ENCODE assay signal across 8 cellular contexts in the genomic region with DNA sequence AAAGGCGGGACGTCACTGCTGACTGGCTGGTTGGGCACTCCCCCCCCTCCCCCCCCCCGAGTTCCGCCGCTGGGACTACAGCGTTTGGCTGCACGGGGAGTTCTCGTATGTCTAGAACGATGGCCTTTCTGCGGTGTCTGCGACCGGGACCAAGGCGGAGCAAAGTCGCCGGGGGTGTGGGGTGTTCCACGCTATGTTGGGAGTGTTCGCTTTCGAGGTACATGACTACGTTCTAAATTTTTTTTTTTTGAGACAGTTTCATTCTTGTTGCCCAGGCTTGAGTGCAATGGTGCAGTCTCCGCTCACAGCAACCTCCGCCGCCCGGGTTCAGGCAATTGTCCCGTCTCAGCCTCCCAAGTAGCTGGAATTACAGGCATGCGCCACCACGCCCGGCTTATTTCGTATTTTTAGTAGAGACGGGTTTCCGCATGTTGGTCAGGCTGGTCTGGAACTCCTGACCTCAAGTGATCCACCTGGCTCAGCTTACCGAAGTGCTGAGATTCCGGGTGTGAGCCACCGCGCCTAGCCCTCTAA. TPM values are rescaled to one million over a fixed set of nuclear protein-coding genes. Genes with fewer than 3 reads are reported as not detected.
DNase-seq lines count a peak whose midpoint lies in the region; ATAC-seq and TF ChIP-seq lines count a peak whose summit lies in the region.

No MANE protein-coding gene starts in this region.

- H3K4me3 Mint-ChIP-seq in activated CD4-positive, alpha-beta T cell treated with anti-CD3 and anti-CD28 coated beads, Interleukin-2, amount 10 ng/mL, durations not matched to agents 24 days and 14 days, result peak overlapping the region; percentile 95
- H3K4me3 Mint-ChIP-seq in activated T-helper 17 cell treated with anti-CD3 and anti-CD28 coated beads, Interleukin-2, amount 50 U/mL, for 72 hours, result peak overlapping the region; percentile 97

- H3K4me1 Mint-ChIP-seq in activated CD4-positive, alpha-beta T cell treated with anti-CD3 and anti-CD28 coated beads, Interleukin-2, amount 10 ng/mL, durations not matched to agents 24 days and 14 days, result peaks cover 55% of the 10 kb centered on the region
- H3K4me1 Mint-ChIP-seq in activated T-helper 17 cell treated with anti-CD3 and anti-CD28 coated beads, Interleukin-2, amount 50 U/mL, for 72 hours, result peaks cover 40% of the 10 kb centered on the region

- H3K27me3 ChIP-seq in suprapubic skin, result no peaks in the 10 kb centered on the region

- no peaks in the 10 kb centered on the region for H3K9me3 ChIP-seq in suprapubic skin

- peak overlapping the region; percentile 95 for H3K27ac Mint-ChIP-seq in activated CD4-positive, alpha-beta T cell treated with anti-CD3 and anti-CD28 coated beads, Interleukin-2, amount 10 ng/mL, durations not matched to agents 24 days and 14 days
- H3K27ac Mint-ChIP-seq in activated T-helper 17 cell treated with anti-CD3 and anti-CD28 coated beads, Interleukin-2, amount 50 U/mL, for 72 hours, result peak overlapping the region; percentile 99

- peaks cover 54% of the 10 kb centered on the region for H3K4me1 ChIP-seq in suprapubic skin

- H3K4me3 ChIP-seq in suprapubic skin, result peak overlapping the region; percentile 70

- WGBS in suprapubic skin, result under 1% methylated on average over 30 of the region's 34 CpGs

- no peaks in the 10 kb centered on the region for H3K9me3 Mint-ChIP-seq in activated CD4-positive, alpha-beta T cell treated with anti-CD3 and anti-CD28 coated beads, Interleukin-2, amount 10 ng/mL, durations not matched to agents 24 days and 14 days
- no peaks in the 10 kb centered on the region for H3K9me3 Mint-ChIP-seq in activated T-helper 17 cell treated with anti-CD3 and anti-CD28 coated beads, Interleukin-2, amount 50 U/mL, for 72 hours

- H3K36me3 ChIP-seq in suprapubic skin, result peaks cover 13% of the 10 kb centered on the region

- H3K27ac ChIP-seq in suprapubic skin, result peak overlapping the region; percentile 97

- no peak for DNase-seq in activated CD4-positive, alpha-beta T cell treated with anti-CD3 and anti-CD28 coated beads, Interleukin-2, amount 10 ng/mL, durations not matched to agents 24 days and 14 days
- no peak for DNase-seq in activated CD4-positive, alpha-beta T cell treated with anti-CD3 and anti-CD28 coated beads, Interleukin-2, amount 50 U/mL, for 4 hours
- DNase-seq in iris pigment epithelial cell (ENCODE audit: low read depth) (peak; percentile 63), suprapubic skin (ENCODE audit: low spot score in 2 of 2) (no peak), dermis blood vessel endothelial cell (no peak), NOMO-1 treated with DMSO at 0.1 percent for 48 hours (lab: John Stamatoyannopoulos, UW; ENCODE audit: unreplicated experiment) (no peak)
- no peak for DNase-seq in stimulated activated CD4-positive, alpha-beta T cell treated with anti-CD3 and anti-CD28 coated beads, Interleukin-2, amount 100 ng/mL, for 24 hours

- no peak for TF ChIP-seq CTCF in suprapubic skin (IDR thresholded peaks at IDR 0.05)

- no peak for ATAC-seq in activated T-helper 17 cell treated with anti-CD3 and anti-CD28 coated beads, Interleukin-2, amount 50 U/mL, for 72 hours (replicated peaks)

- intact Hi-C loops in activated CD4-positive, alpha-beta T cell treated with anti-CD3 and anti-CD28 coated beads, Interleukin-2, amount 10 ng/mL, durations not matched to agents 24 days and 14 days (cut with micrococcal nuclease), result loop anchor here (1.0 to 2.0 kb wide), 3 partner anchors 45 to 118 kb away; partner anchors contain the start of genes GTPBP4 and LARP4B

- no peak for TF ChIP-seq EP300 in suprapubic skin (IDR thresholded peaks at IDR 0.05)

- TF ChIP-seq POLR2A in suprapubic skin (IDR thresholded peaks at IDR 0.05), result no peak

- H3K36me3 Mint-ChIP-seq in activated CD4-positive, alpha-beta T cell treated with anti-CD3 and anti-CD28 coated beads, Interleukin-2, amount 10 ng/mL, durations not matched to agents 24 days and 14 days (ENCODE audit: low read depth), result peaks cover 62% of the 10 kb centered on the region
- H3K36me3 Mint-ChIP-seq in activated T-helper 17 cell treated with anti-CD3 and anti-CD28 coated beads, Interleukin-2, amount 50 U/mL, for 72 hours (ENCODE audit: low read depth), result peaks cover 89% of the 10 kb centered on the region

- no peaks in the 10 kb centered on the region for H3K27me3 Mint-ChIP-seq in activated CD4-positive, alpha-beta T cell treated with anti-CD3 and anti-CD28 coated beads, Interleukin-2, amount 10 ng/mL, durations not matched to agents 24 days and 14 days
- no peaks in the 10 kb centered on the region for H3K27me3 Mint-ChIP-seq in activated T-helper 17 cell treated with anti-CD3 and anti-CD28 coated beads, Interleukin-2, amount 50 U/mL, for 72 hours

RNA-seq across cellular contexts. Expression of gene IDI1, which starts 0.6 kb away (rescaled TPM):
- total RNA-seq in activated CD4-positive, alpha-beta T cell treated with anti-CD3 and anti-CD28 coated beads, Interleukin-2, amount 10 ng/mL, durations not matched to agents 24 days and 14 days, result 74.6 and 75.5 TPM in 2 replicates
- total RNA-seq in activated T-helper 17 cell treated with anti-CD3 and anti-CD28 coated beads, Interleukin-2, amount 50 U/mL, for 72 hours, result 10 to 100 TPM; 59.0 to 87.9 TPM
- total RNA-seq in suprapubic skin (10 to 100 TPM; 32.0 to 62.1 (median 36.1) TPM), dermis blood vessel endothelial cell (59.6 and 95.5 TPM in 2 replicates)

RNA-seq across cellular contexts. Expression of gene WDR37, which starts 6.7 kb away (rescaled TPM):
- 17.4 and 18.1 TPM in 2 replicates for total RNA-seq in activated CD4-positive, alpha-beta T cell treated with anti-CD3 and anti-CD28 coated beads, Interleukin-2, amount 10 ng/mL, durations not matched to agents 24 days and 14 days
- 10 to 100 TPM; 23.8 to 31.3 TPM for total RNA-seq in activated T-helper 17 cell treated with anti-CD3 and anti-CD28 coated beads, Interleukin-2, amount 50 U/mL, for 72 hours
- 10 to 100 TPM; 13.1 to 32.7 (median 18.4) TPM for total RNA-seq in suprapubic skin
- 18.5 and 24.3 TPM in 2 replicates for total RNA-seq in dermis blood vessel endothelial cell

RNA-seq across cellular contexts. Expression of gene IDI2, which starts 23.8 kb away (rescaled TPM):
- total RNA-seq in activated CD4-positive, alpha-beta T cell treated with anti-CD3 and anti-CD28 coated beads, Interleukin-2, amount 10 ng/mL, durations not matched to agents 24 days and 14 days, result not detected in 2 replicates
- total RNA-seq in activated T-helper 17 cell treated with anti-CD3 and anti-CD28 coated beads, Interleukin-2, amount 50 U/mL, for 72 hours, result under 1 TPM in 1 of 2 donors, not detected in 1; 0.26 TPM
- total RNA-seq in suprapubic skin (not detected), dermis blood vessel endothelial cell (not detected in 2 replicates)
